In genomic region chr1:226733309-226733708, GRCh38 we compare ENCODE assay signal across 11 cellular contexts. TPM values are rescaled to one million over a fixed set of nuclear protein-coding genes. Genes with fewer than 3 reads are reported as not detected.
DNase-seq lines count a peak whose midpoint lies in the region; ATAC-seq, FAIRE-seq and TF ChIP-seq lines count a peak whose summit lies in the region.
"Had no signal": no experiment of that assay in that cellular context is flagged by ENCODE, and none has a peak within 500 bp of the region (broad histone marks: within the 10 kb centered on the region; RNA-seq: fewer than 3 reads in every experiment).

No MANE protein-coding gene starts in this region.

- H3K4me1 ChIP-seq in heart right ventricle: peaks cover 4 to 87% (median 73%) of the 10 kb centered on the region in 9 donors
- H3K4me1 ChIP-seq in astrocyte (ENCODE audit: insufficient read depth, low read length): peaks cover 6% of the 10 kb centered on the region
- peaks cover 22 to 44% of the 10 kb centered on the region in 2 donors for H3K4me1 ChIP-seq in naive thymus-derived CD4-positive, alpha-beta T cell (ENCODE audit: control insufficient read depth in 2 of 2, insufficient read depth in 2 of 2, low read length in 2 of 2)
- H3K4me1 ChIP-seq in vagina: peaks cover 89% of the 10 kb centered on the region
- 0 out of 2 replicates have a peak, but pooled peaks cover 4% of the 10 kb centered on the region for H3K4me1 ChIP-seq in PC-3 (ENCODE audit: insufficient read depth, low read length)

- BruUV-seq in PC-3 (replicated peaks; lab: Mats Ljungman, UMichigan): no TSS peak

- TF ChIP-seq POLR2A in vagina (IDR thresholded peaks at IDR 0.05): no peak

- POLR2A ChIA-PET in naive thymus-derived CD4-positive, alpha-beta T cell (lab: Charles Lee): interaction anchor here (0.7 to 3.0 kb wide), 11 partner anchors 9 to 99 kb away, joined by 3 to 18 read pairs (median 3); no protein-coding TSS in a partner anchor
- POLR2A ChIA-PET in PC-3 (lab: Charles Lee; ENCODE audit: unreplicated experiment): interaction anchor here (0.6 kb wide), 1 partner anchor 610 kb away, joined by 26 read pairs; no protein-coding TSS in a partner anchor

- WGBS in heart right ventricle, 2 donors: 58 to 72% methylated on average over 4 of the region's 4 CpGs

- peak overlapping the region; percentile 5 for H3K4me3 Mint-ChIP-seq in astrocyte (ENCODE audit: unreplicated experiment)
- H3K4me3 Mint-ChIP-seq in naive thymus-derived CD4-positive, alpha-beta T cell: peak overlapping the region; percentile 89 to 99 (median 92)

- DNase-seq in heart right ventricle (no peak), Right ventricle myocardium superior (no peak), astrocyte (ENCODE audit: low read depth) (no peak), vagina (ENCODE audit: extremely low spot score in 2 of 2) (no peak), islet precursor cell (no peak), PC-3 (no peak)
- peak in 5 of 9 donors; percentile 21 to 71 (median 27) for DNase-seq in naive thymus-derived CD4-positive, alpha-beta T cell
- DNase-seq: aorta, NCI-H2171 treated with DMSO at 0.1 percent for 48 hours had no signal

- no peak for TF ChIP-seq CTCF in heart right ventricle (IDR thresholded peaks at IDR 0.05)
- TF ChIP-seq CTCF in astrocyte (IDR thresholded peaks at IDR 0.05; ENCODE audit: insufficient read depth, low read depth, low read length): no peak
- TF ChIP-seq CTCF in vagina (IDR thresholded peaks at IDR 0.05): no peak
- no peak for TF ChIP-seq CTCF in PC-3 (conservative IDR thresholded peaks at IDR 0.05; ENCODE audit: low read depth, low read length)

- H3K36me3 Mint-ChIP-seq in astrocyte (ENCODE audit: low read depth, unreplicated experiment): peaks cover 11% of the 10 kb centered on the region
- peaks cover 19 to 64% (median 60%) of the 10 kb centered on the region in 5 donors for H3K36me3 Mint-ChIP-seq in naive thymus-derived CD4-positive, alpha-beta T cell

- no peaks in the 10 kb centered on the region for H3K27me3 ChIP-seq in heart right ventricle
- peaks cover 2% of the 10 kb centered on the region for H3K27me3 ChIP-seq in astrocyte (ENCODE audit: insufficient read depth, low read length)
- H3K27me3 ChIP-seq in naive thymus-derived CD4-positive, alpha-beta T cell (ENCODE audit: control insufficient read depth in 2 of 2, insufficient read depth in 2 of 2, low read length in 2 of 2): no peaks in the 10 kb centered on the region
- H3K27me3 ChIP-seq in vagina: no peaks in the 10 kb centered on the region
- H3K27me3 ChIP-seq in PC-3 (ENCODE audit: low read length): no peaks in the 10 kb centered on the region

- no peak overlapping the region for H3K4me2 ChIP-seq in astrocyte (ENCODE audit: low read length)
- H3K4me2 ChIP-seq in PC-3 (ENCODE audit: low read length): no peak overlapping the region

- H3K79me2 ChIP-seq in astrocyte (ENCODE audit: insufficient read depth, low read length) (peaks cover 45% of the 10 kb centered on the region), PC-3 (ENCODE audit: low read length) (peaks cover 73% of the 10 kb centered on the region)

- no peaks in the 10 kb centered on the region for H3K9me3 Mint-ChIP-seq in astrocyte (ENCODE audit: unreplicated experiment)
- peaks cover 0 to 5% (median 0%) of the 10 kb centered on the region in 11 donors for H3K9me3 Mint-ChIP-seq in naive thymus-derived CD4-positive, alpha-beta T cell

- H3K27me3 Mint-ChIP-seq in astrocyte (ENCODE audit: low read depth, unreplicated experiment): peaks cover 2% of the 10 kb centered on the region
- no peaks in the 10 kb centered on the region for H3K27me3 Mint-ChIP-seq in naive thymus-derived CD4-positive, alpha-beta T cell

- no peaks in the 10 kb centered on the region for H3K9me2 ChIP-seq in PC-3 (replicated peaks; ENCODE audit: low read length)

- H3K4me3 ChIP-seq in heart right ventricle (peak overlapping the region in 9 of 10 donors; percentile 11 to 98 (median 75)), astrocyte (ENCODE audit: insufficient read depth, low read depth, low read length) (no peak overlapping the region), vagina (peak overlapping the region; percentile 87 to 99), PC-3 (ENCODE audit: low read length) (no peak overlapping the region)
- H3K4me3 ChIP-seq in naive thymus-derived CD4-positive, alpha-beta T cell (ENCODE audit: low read length): peak overlapping the region; percentile 99

- H2AFZ ChIP-seq in astrocyte (ENCODE audit: low read depth, low read length) (no peak overlapping the region), PC-3 (ENCODE audit: low read length) (no peak overlapping the region)

- intact Hi-C loops in heart right ventricle (cut with DNase I) (loop anchor here in 4 of 10 donors (10.0 kb wide), 3 partner anchors 79 to 99 kb away; no protein-coding TSS in a partner anchor), Right ventricle myocardium superior (cut with DNase I) (loop anchor here (5.0 kb wide), 1 partner anchor 81 kb away; no protein-coding TSS in a partner anchor), vagina (cut with DNase I) (loop anchor here (10.0 kb wide), 1 partner anchor 99 kb away; no protein-coding TSS in a partner anchor), PC-3 (cut with micrococcal nuclease) (no loop called here)
- intact Hi-C loops in naive thymus-derived CD4-positive, alpha-beta T cell (cut with micrococcal nuclease): loop anchor here in 1 of 2 donors (1.0 to 10.0 kb wide), 4 partner anchors 9 to 1351 kb away; partner anchors contain the start of genes ARF1 and H3-3A

- FAIRE-seq in astrocyte (lab: Jason Lieb, UNC): no peak

- peak overlapping the region in 7 of 10 donors; percentile 21 to 97 (median 91) for H3K27ac ChIP-seq in heart right ventricle
- no peak overlapping the region for H3K27ac ChIP-seq in astrocyte (ENCODE audit: low read depth, low read length)
- H3K27ac ChIP-seq in naive thymus-derived CD4-positive, alpha-beta T cell (ENCODE audit: low read depth, low read length): peak overlapping the region; percentile 92
- peak overlapping the region; percentile 97 for H3K27ac ChIP-seq in vagina
- no peak overlapping the region for H3K27ac ChIP-seq in PC-3 (ENCODE audit: low read length)

- H3K9me3 ChIP-seq in heart right ventricle: no peaks in the 10 kb centered on the region
- H3K9me3 ChIP-seq in astrocyte (ENCODE audit: insufficient read depth, low read depth, low read length): no peaks in the 10 kb centered on the region
- H3K9me3 ChIP-seq in naive thymus-derived CD4-positive, alpha-beta T cell (ENCODE audit: control insufficient read depth in 2 of 3, low read length in 3 of 3): no peaks in the 10 kb centered on the region
- H3K9me3 ChIP-seq in vagina: no peaks in the 10 kb centered on the region
- no peaks in the 10 kb centered on the region for H3K9me3 ChIP-seq in PC-3 (ENCODE audit: low read length)

- CTCF ChIA-PET in naive thymus-derived CD4-positive, alpha-beta T cell (lab: Charles Lee): interaction anchor here (0.7 to 2.0 kb wide), 5 partner anchors 54 to 179 kb away, joined by 3 to 7 read pairs (median 3); no protein-coding TSS in a partner anchor
- CTCF ChIA-PET in PC-3 (lab: Charles Lee): no interaction called here

- H3K9ac ChIP-seq in astrocyte (ENCODE audit: low read length): no peak overlapping the region
- H3K9ac ChIP-seq in PC-3 (ENCODE audit: low read length): no peak overlapping the region

- H3K36me3 ChIP-seq in heart right ventricle (peaks cover 0 to 61% (median 3%) of the 10 kb centered on the region in 9 donors), astrocyte (ENCODE audit: insufficient read depth, low read length) (no peaks in the 10 kb centered on the region), vagina (peaks cover 0 to 16% of the 10 kb centered on the region in 2 donors), PC-3 (ENCODE audit: low read depth, low read length) (peaks cover 13% of the 10 kb centered on the region; the same call in 1 of the 2 replicates)
- H3K36me3 ChIP-seq in naive thymus-derived CD4-positive, alpha-beta T cell (ENCODE audit: control insufficient read depth in 2 of 3, insufficient read depth in 3 of 3, low read length in 3 of 3): peaks cover 5 to 59% (median 36%) of the 10 kb centered on the region in 3 experiments

- H3K27ac Mint-ChIP-seq in astrocyte (ENCODE audit: unreplicated experiment): no peak overlapping the region
- H3K27ac Mint-ChIP-seq in naive thymus-derived CD4-positive, alpha-beta T cell: peak overlapping the region; percentile 69 to 97 (median 94)

- H4K20me1 ChIP-seq in astrocyte (ENCODE audit: insufficient read depth, low read length) (peaks cover 55% of the 10 kb centered on the region), PC-3 (ENCODE audit: low read length) (no peaks in the 10 kb centered on the region)

- H3K4me1 Mint-ChIP-seq in astrocyte (ENCODE audit: low read depth, unreplicated experiment): peaks cover 17% of the 10 kb centered on the region
- H3K4me1 Mint-ChIP-seq in naive thymus-derived CD4-positive, alpha-beta T cell: peaks cover 34 to 75% (median 48%) of the 10 kb centered on the region in 7 donors

- no peaks in the 10 kb centered on the region for H3F3A ChIP-seq in PC-3 (ENCODE audit: low read length, unreplicated experiment)

- ATAC-seq in heart right ventricle (no peak), Right ventricle myocardium superior (ENCODE audit: poor library complexity) (no peak), HG02588 (IDR thresholded peaks at IDR 0.05; ENCODE audit: unreplicated experiment) (no peak), PC-3 (no peak)
- no peak for ATAC-seq in naive thymus-derived CD4-positive, alpha-beta T cell
- ATAC-seq: HCT116 had no signal

RNA-seq across cellular contexts. Expression of gene ITPKB, which starts 5.8 kb away (rescaled TPM):
- total RNA-seq in heart right ventricle: 10 to 100 TPM; 12.1 to 30.5 (median 16.6) TPM
- 10 to 100 TPM in 1 of 2 donors, 1 to 10 TPM in 1; 4.5 to 17.0 TPM for polyA plus RNA-seq in heart right ventricle
- 21.2 TPM for total RNA-seq in Right ventricle myocardium superior
- total RNA-seq in astrocyte: 10.5 and 10.9 TPM in 2 replicates
- 100 to 1,000 TPM in 4 of 5 experiments, 10 to 100 TPM in 1; 51.7 to 429 (median 199) TPM for total RNA-seq in naive thymus-derived CD4-positive, alpha-beta T cell
- polyA plus RNA-seq in naive thymus-derived CD4-positive, alpha-beta T cell: 10 to 100 TPM; 81.0 to 86.8 TPM
- 31.7 TPM for total RNA-seq in vagina
- 17.7 and 24.1 TPM in 2 replicates for total RNA-seq in PC-3 (2014; rRNA removed)

Comparison
In these comparisons a context has a peak if more than half of its experiments do, and no peak if none do; other contexts are left out.
1. DNase-seq: peak in naive thymus-derived CD4-positive, alpha-beta T cell (5 of 9); none in heart right ventricle (0 of 2), Right ventricle myocardium superior (single experiment), astrocyte (single experiment), vagina (0 of 2), islet precursor cell (single experiment) and PC-3 (single experiment).
2. H3K27ac ChIP-seq: peak in heart right ventricle (7 of 10), naive thymus-derived CD4-positive, alpha-beta T cell (single experiment) and vagina (single experiment); none in astrocyte (single experiment) and PC-3 (single experiment).
3. H3K4me3 ChIP-seq: peak in heart right ventricle (9 of 10), naive thymus-derived CD4-positive, alpha-beta T cell (single experiment) and vagina (2 of 2); none in astrocyte (single experiment) and PC-3 (single experiment).